Comparison of ENCODE assay signal across 1 cellular context in the genomic region with DNA sequence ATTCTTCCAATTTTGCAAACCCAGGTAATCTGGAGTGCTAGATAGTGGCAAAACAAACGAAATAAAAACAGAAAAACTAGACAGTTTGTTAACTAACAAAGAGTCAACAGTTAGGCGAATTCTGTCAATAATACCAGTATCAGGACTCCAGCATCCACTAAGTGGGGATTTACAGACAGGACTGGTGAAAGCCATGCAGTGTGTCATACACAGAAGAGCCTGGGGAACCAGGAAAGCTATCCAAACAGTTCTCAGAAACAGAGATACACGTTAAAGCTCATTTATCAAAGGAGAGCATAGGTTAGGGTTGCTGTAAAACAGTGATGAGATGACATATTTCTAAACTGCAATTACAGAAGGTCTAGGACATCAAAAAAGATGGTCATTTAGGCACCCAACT.
TF ChIP-seq lines count a peak whose summit lies in the region.

No MANE protein-coding gene starts in this region.

TF ChIP-seq in K562, 482 proteins besides CTCF, POLR2A, EP300 and RAD21 (continues in another document):
- TF ChIP-seq NFIC (IDR thresholded peaks at IDR 0.05): peak; percentile 49; the same call in 1 of the 2 replicates
- TF ChIP-seq, protein P1, sequence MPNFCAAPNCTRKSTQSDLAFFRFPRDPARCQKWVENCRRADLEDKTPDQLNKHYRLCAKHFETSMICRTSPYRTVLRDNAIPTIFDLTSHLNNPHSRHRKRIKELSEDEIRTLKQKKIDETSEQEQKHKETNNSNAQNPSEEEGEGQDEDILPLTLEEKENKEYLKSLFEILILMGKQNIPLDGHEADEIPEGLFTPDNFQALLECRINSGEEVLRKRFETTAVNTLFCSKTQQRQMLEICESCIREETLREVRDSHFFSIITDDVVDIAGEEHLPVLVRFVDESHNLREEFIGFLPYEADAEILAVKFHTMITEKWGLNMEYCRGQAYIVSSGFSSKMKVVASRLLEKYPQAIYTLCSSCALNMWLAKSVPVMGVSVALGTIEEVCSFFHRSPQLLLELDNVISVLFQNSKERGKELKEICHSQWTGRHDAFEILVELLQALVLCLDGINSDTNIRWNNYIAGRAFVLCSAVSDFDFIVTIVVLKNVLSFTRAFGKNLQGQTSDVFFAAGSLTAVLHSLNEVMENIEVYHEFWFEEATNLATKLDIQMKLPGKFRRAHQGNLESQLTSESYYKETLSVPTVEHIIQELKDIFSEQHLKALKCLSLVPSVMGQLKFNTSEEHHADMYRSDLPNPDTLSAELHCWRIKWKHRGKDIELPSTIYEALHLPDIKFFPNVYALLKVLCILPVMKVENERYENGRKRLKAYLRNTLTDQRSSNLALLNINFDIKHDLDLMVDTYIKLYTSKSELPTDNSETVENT (CRISPR knock-in tag; IDR thresholded peaks at IDR 0.05): no peak
- no peak for TF ChIP-seq GABPB2 (CRISPR knock-in tag; conservative IDR thresholded peaks at IDR 0.05)
- no peak for TF ChIP-seq KLF13 (tag; IDR thresholded peaks at IDR 0.05; ENCODE audit: borderline replicate concordance, low read depth)
- no peak for TF ChIP-seq MEF2D (tag; conservative IDR thresholded peaks at IDR 0.05; ENCODE audit: low read depth)
- TF ChIP-seq CAMTA2 (CRISPR knock-in tag; conservative IDR thresholded peaks at IDR 0.05): no peak
- TF ChIP-seq CHCHD3 (CRISPR knock-in tag; IDR thresholded peaks at IDR 0.05): no peak
- no peak for TF ChIP-seq C11orf30 (IDR thresholded peaks at IDR 0.05; ENCODE audit: low read depth)
- peak; percentile 53; the same call in 1 of the 2 replicates for TF ChIP-seq ARID1B (IDR thresholded peaks at IDR 0.05)
- TF ChIP-seq ZNF444 (CRISPR knock-in tag; IDR thresholded peaks at IDR 0.05): no peak
- TF ChIP-seq CBFA2T3 (IDR thresholded peaks at IDR 0.05): peak; percentile 54
- TF ChIP-seq KLF16 (IDR thresholded peaks at IDR 0.05): no peak
- no peak for TF ChIP-seq ZNF175 (CRISPR knock-in tag; IDR thresholded peaks at IDR 0.05; ENCODE audit: low read depth)
- TF ChIP-seq ZNF408 (CRISPR knock-in tag; IDR thresholded peaks at IDR 0.05; ENCODE audit: low read depth): no peak
- TF ChIP-seq NONO (IDR thresholded peaks at IDR 0.05; ENCODE audit: low read depth in 2 of 2, low read length in 1 of 2): no peak
- TF ChIP-seq, protein P2, sequence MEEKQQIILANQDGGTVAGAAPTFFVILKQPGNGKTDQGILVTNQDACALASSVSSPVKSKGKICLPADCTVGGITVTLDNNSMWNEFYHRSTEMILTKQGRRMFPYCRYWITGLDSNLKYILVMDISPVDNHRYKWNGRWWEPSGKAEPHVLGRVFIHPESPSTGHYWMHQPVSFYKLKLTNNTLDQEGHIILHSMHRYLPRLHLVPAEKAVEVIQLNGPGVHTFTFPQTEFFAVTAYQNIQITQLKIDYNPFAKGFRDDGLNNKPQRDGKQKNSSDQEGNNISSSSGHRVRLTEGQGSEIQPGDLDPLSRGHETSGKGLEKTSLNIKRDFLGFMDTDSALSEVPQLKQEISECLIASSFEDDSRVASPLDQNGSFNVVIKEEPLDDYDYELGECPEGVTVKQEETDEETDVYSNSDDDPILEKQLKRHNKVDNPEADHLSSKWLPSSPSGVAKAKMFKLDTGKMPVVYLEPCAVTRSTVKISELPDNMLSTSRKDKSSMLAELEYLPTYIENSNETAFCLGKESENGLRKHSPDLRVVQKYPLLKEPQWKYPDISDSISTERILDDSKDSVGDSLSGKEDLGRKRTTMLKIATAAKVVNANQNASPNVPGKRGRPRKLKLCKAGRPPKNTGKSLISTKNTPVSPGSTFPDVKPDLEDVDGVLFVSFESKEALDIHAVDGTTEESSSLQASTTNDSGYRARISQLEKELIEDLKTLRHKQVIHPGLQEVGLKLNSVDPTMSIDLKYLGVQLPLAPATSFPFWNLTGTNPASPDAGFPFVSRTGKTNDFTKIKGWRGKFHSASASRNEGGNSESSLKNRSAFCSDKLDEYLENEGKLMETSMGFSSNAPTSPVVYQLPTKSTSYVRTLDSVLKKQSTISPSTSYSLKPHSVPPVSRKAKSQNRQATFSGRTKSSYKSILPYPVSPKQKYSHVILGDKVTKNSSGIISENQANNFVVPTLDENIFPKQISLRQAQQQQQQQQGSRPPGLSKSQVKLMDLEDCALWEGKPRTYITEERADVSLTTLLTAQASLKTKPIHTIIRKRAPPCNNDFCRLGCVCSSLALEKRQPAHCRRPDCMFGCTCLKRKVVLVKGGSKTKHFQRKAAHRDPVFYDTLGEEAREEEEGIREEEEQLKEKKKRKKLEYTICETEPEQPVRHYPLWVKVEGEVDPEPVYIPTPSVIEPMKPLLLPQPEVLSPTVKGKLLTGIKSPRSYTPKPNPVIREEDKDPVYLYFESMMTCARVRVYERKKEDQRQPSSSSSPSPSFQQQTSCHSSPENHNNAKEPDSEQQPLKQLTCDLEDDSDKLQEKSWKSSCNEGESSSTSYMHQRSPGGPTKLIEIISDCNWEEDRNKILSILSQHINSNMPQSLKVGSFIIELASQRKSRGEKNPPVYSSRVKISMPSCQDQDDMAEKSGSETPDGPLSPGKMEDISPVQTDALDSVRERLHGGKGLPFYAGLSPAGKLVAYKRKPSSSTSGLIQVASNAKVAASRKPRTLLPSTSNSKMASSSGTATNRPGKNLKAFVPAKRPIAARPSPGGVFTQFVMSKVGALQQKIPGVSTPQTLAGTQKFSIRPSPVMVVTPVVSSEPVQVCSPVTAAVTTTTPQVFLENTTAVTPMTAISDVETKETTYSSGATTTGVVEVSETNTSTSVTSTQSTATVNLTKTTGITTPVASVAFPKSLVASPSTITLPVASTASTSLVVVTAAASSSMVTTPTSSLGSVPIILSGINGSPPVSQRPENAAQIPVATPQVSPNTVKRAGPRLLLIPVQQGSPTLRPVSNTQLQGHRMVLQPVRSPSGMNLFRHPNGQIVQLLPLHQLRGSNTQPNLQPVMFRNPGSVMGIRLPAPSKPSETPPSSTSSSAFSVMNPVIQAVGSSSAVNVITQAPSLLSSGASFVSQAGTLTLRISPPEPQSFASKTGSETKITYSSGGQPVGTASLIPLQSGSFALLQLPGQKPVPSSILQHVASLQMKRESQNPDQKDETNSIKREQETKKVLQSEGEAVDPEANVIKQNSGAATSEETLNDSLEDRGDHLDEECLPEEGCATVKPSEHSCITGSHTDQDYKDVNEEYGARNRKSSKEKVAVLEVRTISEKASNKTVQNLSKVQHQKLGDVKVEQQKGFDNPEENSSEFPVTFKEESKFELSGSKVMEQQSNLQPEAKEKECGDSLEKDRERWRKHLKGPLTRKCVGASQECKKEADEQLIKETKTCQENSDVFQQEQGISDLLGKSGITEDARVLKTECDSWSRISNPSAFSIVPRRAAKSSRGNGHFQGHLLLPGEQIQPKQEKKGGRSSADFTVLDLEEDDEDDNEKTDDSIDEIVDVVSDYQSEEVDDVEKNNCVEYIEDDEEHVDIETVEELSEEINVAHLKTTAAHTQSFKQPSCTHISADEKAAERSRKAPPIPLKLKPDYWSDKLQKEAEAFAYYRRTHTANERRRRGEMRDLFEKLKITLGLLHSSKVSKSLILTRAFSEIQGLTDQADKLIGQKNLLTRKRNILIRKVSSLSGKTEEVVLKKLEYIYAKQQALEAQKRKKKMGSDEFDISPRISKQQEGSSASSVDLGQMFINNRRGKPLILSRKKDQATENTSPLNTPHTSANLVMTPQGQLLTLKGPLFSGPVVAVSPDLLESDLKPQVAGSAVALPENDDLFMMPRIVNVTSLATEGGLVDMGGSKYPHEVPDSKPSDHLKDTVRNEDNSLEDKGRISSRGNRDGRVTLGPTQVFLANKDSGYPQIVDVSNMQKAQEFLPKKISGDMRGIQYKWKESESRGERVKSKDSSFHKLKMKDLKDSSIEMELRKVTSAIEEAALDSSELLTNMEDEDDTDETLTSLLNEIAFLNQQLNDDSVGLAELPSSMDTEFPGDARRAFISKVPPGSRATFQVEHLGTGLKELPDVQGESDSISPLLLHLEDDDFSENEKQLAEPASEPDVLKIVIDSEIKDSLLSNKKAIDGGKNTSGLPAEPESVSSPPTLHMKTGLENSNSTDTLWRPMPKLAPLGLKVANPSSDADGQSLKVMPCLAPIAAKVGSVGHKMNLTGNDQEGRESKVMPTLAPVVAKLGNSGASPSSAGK (IDR thresholded peaks at IDR 0.05): no peak
- TF ChIP-seq ELF4 (CRISPR knock-in tag; IDR thresholded peaks at IDR 0.05): no peak
- TF ChIP-seq SMAD4 (CRISPR knock-in tag; conservative IDR thresholded peaks at IDR 0.05): no peak
- TF ChIP-seq, protein P3, sequence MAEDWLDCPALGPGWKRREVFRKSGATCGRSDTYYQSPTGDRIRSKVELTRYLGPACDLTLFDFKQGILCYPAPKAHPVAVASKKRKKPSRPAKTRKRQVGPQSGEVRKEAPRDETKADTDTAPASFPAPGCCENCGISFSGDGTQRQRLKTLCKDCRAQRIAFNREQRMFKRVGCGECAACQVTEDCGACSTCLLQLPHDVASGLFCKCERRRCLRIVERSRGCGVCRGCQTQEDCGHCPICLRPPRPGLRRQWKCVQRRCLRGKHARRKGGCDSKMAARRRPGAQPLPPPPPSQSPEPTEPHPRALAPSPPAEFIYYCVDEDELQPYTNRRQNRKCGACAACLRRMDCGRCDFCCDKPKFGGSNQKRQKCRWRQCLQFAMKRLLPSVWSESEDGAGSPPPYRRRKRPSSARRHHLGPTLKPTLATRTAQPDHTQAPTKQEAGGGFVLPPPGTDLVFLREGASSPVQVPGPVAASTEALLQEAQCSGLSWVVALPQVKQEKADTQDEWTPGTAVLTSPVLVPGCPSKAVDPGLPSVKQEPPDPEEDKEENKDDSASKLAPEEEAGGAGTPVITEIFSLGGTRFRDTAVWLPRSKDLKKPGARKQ (CRISPR knock-in tag; IDR thresholded peaks at IDR 0.05): no peak
- no peak for TF ChIP-seq MIER1 (IDR thresholded peaks at IDR 0.05; ENCODE audit: low read depth)
- no peak for TF ChIP-seq POLR2G (IDR thresholded peaks at IDR 0.05; ENCODE audit: low read depth, low read length)
- no peak for TF ChIP-seq HDAC3 (IDR thresholded peaks at IDR 0.05; ENCODE audit: borderline replicate concordance, partially characterized antibody)
- TF ChIP-seq SPI1 (IDR thresholded peaks at IDR 0.05; ENCODE audit: borderline replicate concordance, low read depth, low read length): no peak
- TF ChIP-seq DNMT1 (IDR thresholded peaks at IDR 0.05): no peak
- no peak for TF ChIP-seq HOXB6 (CRISPR knock-in tag; IDR thresholded peaks at IDR 0.05; ENCODE audit: borderline replicate concordance)
- no peak for TF ChIP-seq PHF8 (IDR thresholded peaks at IDR 0.05; ENCODE audit: borderline replicate concordance, low read length)
- TF ChIP-seq, protein P4, sequence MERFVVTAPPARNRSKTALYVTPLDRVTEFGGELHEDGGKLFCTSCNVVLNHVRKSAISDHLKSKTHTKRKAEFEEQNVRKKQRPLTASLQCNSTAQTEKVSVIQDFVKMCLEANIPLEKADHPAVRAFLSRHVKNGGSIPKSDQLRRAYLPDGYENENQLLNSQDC (CRISPR knock-in tag; IDR thresholded peaks at IDR 0.05): no peak
- TF ChIP-seq SNRNP70 (optimal IDR thresholded peaks at IDR 0.05; ENCODE audit: low read depth, low read length): no peak
- 0 out of 2 replicates have a peak, but pooled peaks have one; percentile 5 for TF ChIP-seq TCF3 (CRISPR knock-in tag; IDR thresholded peaks at IDR 0.05)
- no peak for TF ChIP-seq ARHGAP35 (IDR thresholded peaks at IDR 0.05; ENCODE audit: partially characterized antibody)
- TF ChIP-seq, protein P5, sequence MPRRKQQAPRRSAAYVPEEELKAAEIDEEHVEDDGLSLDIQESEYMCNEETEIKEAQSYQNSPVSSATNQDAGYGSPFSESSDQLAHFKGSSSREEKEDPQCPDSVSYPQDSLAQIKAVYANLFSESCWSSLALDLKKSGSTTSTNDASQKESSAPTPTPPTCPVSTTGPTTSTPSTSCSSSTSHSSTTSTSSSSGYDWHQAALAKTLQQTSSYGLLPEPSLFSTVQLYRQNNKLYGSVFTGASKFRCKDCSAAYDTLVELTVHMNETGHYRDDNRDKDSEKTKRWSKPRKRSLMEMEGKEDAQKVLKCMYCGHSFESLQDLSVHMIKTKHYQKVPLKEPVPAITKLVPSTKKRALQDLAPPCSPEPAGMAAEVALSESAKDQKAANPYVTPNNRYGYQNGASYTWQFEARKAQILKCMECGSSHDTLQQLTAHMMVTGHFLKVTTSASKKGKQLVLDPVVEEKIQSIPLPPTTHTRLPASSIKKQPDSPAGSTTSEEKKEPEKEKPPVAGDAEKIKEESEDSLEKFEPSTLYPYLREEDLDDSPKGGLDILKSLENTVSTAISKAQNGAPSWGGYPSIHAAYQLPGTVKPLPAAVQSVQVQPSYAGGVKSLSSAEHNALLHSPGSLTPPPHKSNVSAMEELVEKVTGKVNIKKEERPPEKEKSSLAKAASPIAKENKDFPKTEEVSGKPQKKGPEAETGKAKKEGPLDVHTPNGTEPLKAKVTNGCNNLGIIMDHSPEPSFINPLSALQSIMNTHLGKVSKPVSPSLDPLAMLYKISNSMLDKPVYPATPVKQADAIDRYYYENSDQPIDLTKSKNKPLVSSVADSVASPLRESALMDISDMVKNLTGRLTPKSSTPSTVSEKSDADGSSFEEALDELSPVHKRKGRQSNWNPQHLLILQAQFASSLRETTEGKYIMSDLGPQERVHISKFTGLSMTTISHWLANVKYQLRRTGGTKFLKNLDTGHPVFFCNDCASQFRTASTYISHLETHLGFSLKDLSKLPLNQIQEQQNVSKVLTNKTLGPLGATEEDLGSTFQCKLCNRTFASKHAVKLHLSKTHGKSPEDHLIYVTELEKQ (CRISPR knock-in tag; IDR thresholded peaks at IDR 0.05): no peak
- no peak for TF ChIP-seq BHLHE40 (IDR thresholded peaks at IDR 0.05; ENCODE audit: low read length)
- TF ChIP-seq ZNF311 (CRISPR knock-in tag; IDR thresholded peaks at IDR 0.05): no peak
- no peak for TF ChIP-seq SNIP1 (IDR thresholded peaks at IDR 0.05; ENCODE audit: low read depth)
- TF ChIP-seq, protein P6, sequence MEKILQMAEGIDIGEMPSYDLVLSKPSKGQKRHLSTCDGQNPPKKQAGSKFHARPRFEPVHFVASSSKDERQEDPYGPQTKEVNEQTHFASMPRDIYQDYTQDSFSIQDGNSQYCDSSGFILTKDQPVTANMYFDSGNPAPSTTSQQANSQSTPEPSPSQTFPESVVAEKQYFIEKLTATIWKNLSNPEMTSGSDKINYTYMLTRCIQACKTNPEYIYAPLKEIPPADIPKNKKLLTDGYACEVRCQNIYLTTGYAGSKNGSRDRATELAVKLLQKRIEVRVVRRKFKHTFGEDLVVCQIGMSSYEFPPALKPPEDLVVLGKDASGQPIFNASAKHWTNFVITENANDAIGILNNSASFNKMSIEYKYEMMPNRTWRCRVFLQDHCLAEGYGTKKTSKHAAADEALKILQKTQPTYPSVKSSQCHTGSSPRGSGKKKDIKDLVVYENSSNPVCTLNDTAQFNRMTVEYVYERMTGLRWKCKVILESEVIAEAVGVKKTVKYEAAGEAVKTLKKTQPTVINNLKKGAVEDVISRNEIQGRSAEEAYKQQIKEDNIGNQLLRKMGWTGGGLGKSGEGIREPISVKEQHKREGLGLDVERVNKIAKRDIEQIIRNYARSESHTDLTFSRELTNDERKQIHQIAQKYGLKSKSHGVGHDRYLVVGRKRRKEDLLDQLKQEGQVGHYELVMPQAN (IDR thresholded peaks at IDR 0.05; ENCODE audit: borderline replicate concordance): no peak
- no peak for TF ChIP-seq ZNF263 (CRISPR knock-in tag; IDR thresholded peaks at IDR 0.05; ENCODE audit: borderline replicate concordance)
- no peak for TF ChIP-seq HNRNPH1 (optimal IDR thresholded peaks at IDR 0.05; ENCODE audit: low read depth, low read length)
- no peak for TF ChIP-seq ARNT (IDR thresholded peaks at IDR 0.05)
- no peak for TF ChIP-seq ZNF583 (CRISPR knock-in tag; IDR thresholded peaks at IDR 0.05)
